In the genomic region with DNA sequence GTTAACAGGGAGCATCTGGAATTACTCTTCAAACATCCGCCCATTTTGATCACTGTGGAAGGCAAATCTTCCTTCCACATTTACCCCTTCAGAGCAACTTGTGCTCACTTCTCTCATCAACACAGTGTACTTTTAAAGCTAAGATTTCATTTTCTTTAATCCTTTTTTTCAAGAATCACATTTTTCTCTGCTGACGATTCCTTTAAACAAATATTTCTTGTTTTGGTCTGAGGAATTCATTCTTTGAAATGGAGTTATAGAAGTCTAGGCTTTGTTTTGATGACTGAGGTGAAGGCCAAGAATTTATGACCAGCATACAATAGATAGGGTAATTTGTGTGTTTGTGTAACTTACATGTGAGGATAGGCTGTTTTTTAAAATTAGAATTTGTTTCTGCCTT, we compare ENCODE assay signal across 15 cellular contexts. TPM values are rescaled to one million over a fixed set of nuclear protein-coding genes. Genes with fewer than 3 reads are reported as not detected.
DNase-seq lines count a peak whose midpoint lies in the region; ATAC-seq and TF ChIP-seq lines count a peak whose summit lies in the region.
"Had no signal": no experiment of that assay in that cellular context is flagged by ENCODE, and none has a peak within 500 bp of the region (broad histone marks: within the 10 kb centered on the region; RNA-seq: fewer than 3 reads in every experiment).

No MANE protein-coding gene starts in this region.

- H4K20me1 ChIP-seq in PC-3 (ENCODE audit: low read length): peaks cover 5% of the 10 kb centered on the region; the same call in 1 of the 2 replicates
- no peaks in the 10 kb centered on the region for H4K20me1 ChIP-seq in MM.1S (ENCODE audit: insufficient read depth, low read length)

- peak overlapping the region; percentile 81 for H3K27ac Mint-ChIP-seq in chondrocyte (ENCODE audit: unreplicated experiment)

- CTCF ChIA-PET in AG04450 (lab: Charles Lee) (interaction anchor here (0.5 to 0.9 kb wide), 3 partner anchors 10 to 216 kb away, joined by 3 read pairs; no protein-coding TSS in a partner anchor), PC-3 (lab: Charles Lee) (no interaction called here), HEK293T (lab: Yijun Ruan, JAX) (interaction anchor here (0.7 kb wide), 1 partner anchor 49 kb away, joined by 6 read pairs; no protein-coding TSS in a partner anchor)

- H3K27ac ChIP-seq in AG04450 (ENCODE audit: low read depth, low read length) (peak overlapping the region; percentile 58), PC-3 (ENCODE audit: low read length) (no peak overlapping the region), gastroesophageal sphincter (peak overlapping the region in 2 of 4 donors; percentile 14 to 40), MM.1S (ENCODE audit: low read length) (no peak overlapping the region), mesendoderm (ENCODE audit: low read depth, low read length) (no peak overlapping the region)

- H3K36me3 ChIP-seq in PC-3 (ENCODE audit: low read depth, low read length): peaks cover 15% of the 10 kb centered on the region
- peaks cover 0 to 52% of the 10 kb centered on the region in 2 donors for H3K36me3 ChIP-seq in gastroesophageal sphincter
- H3K36me3 ChIP-seq in MM.1S (replicated peaks; ENCODE audit: insufficient read depth, low read length): 0 out of 2 replicates have a peak, but pooled peaks cover 3% of the 10 kb centered on the region
- H3K36me3 ChIP-seq in mesendoderm (ENCODE audit: control insufficient read depth, insufficient read depth, low read length): no peaks in the 10 kb centered on the region

- WGBS in gastroesophageal sphincter (ENCODE audit: low coverage in 1 of 2), 2 donors: 64 to 78% methylated on average over 2 of the region's 2 CpGs
- no CpG with 5 or more reads among the region's 2 CpGs for WGBS in mesendoderm (ENCODE audit: extremely low coverage, insufficient coverage, low lambda C conversion rate)

- H3K27me3 ChIP-seq in AG04450 (ENCODE audit: control insufficient read depth, insufficient read depth, low read length) (no peaks in the 10 kb centered on the region), PC-3 (ENCODE audit: low read length) (no peaks in the 10 kb centered on the region), gastroesophageal sphincter (no peaks in the 10 kb centered on the region), MM.1S (replicated peaks; ENCODE audit: insufficient read depth, low read length) (no peaks in the 10 kb centered on the region), mesendoderm (ENCODE audit: insufficient read depth, low read length, poor library complexity) (no peaks in the 10 kb centered on the region)

- H3K4me1 Mint-ChIP-seq in chondrocyte (ENCODE audit: low read depth): peaks cover 15% of the 10 kb centered on the region
- H3K4me1 Mint-ChIP-seq: H9 had no signal

- BruUV-seq in PC-3 (replicated peaks; lab: Mats Ljungman, UMichigan): no TSS peak

- H3K9ac ChIP-seq in PC-3 (ENCODE audit: low read length) (no peak overlapping the region), MM.1S (ENCODE audit: low read length) (no peak overlapping the region), mesendoderm (ENCODE audit: low read length) (no peak overlapping the region)

- no peak overlapping the region for H4K8ac ChIP-seq in mesendoderm (ENCODE audit: low read depth, low read length)

- H3K9me2 ChIP-seq in PC-3 (replicated peaks; ENCODE audit: low read length) (no peaks in the 10 kb centered on the region), MM.1S (replicated peaks; ENCODE audit: insufficient read depth, low read length) (no peaks in the 10 kb centered on the region)

- H3K9me3 ChIP-seq in AG04450 (ENCODE audit: control insufficient read depth, insufficient read depth, low read length): no peaks in the 10 kb centered on the region
- H3K9me3 ChIP-seq in PC-3 (ENCODE audit: low read length): no peaks in the 10 kb centered on the region
- no peaks in the 10 kb centered on the region for H3K9me3 ChIP-seq in gastroesophageal sphincter
- no peaks in the 10 kb centered on the region for H3K9me3 ChIP-seq in MM.1S (replicated peaks; ENCODE audit: insufficient read depth, low read length)

- H3K4me2 ChIP-seq in PC-3 (ENCODE audit: low read length) (no peak overlapping the region), MM.1S (ENCODE audit: low read depth, low read length) (no peak overlapping the region), mesendoderm (ENCODE audit: low read length) (no peak overlapping the region)

- DNase-seq in AG04450 (ENCODE audit: low read depth, low spot score) (peak; percentile 42), PC-3 (peak; percentile 30), chondrocyte (ENCODE audit: low spot score) (no peak), MM.1S (no peak), mesendoderm (no peak), HEK293T (ENCODE audit: extremely low spot score) (no peak)
- DNase-seq: C1 segment of cervical spinal cord, DMS 273 treated with DMSO at 0.1 percent for 48 hours, H9, NCI-H1417 treated with DMSO at 0.1 percent for 48 hours, NCI-H1930, NCI-H524 had no signal

- no peak overlapping the region for H3K4me3 Mint-ChIP-seq in chondrocyte (ENCODE audit: unreplicated experiment)
- H3K4me3 Mint-ChIP-seq: H9 had no signal

- no peak overlapping the region for H2AK5ac ChIP-seq in mesendoderm (ENCODE audit: low read length)

- no peaks in the 10 kb centered on the region for H3K9me3 Mint-ChIP-seq in chondrocyte (ENCODE audit: low read depth)
- H3K9me3 Mint-ChIP-seq: H9 had no signal

- no peak overlapping the region for H3K56ac ChIP-seq in mesendoderm (ENCODE audit: low read length)

- TF ChIP-seq EP300 in gastroesophageal sphincter (IDR thresholded peaks at IDR 0.05): no peak

- TF ChIP-seq CTCF in AG04450 (IDR thresholded peaks at IDR 0.05; ENCODE audit: low read depth, low read length) (no peak), PC-3 (conservative IDR thresholded peaks at IDR 0.05; ENCODE audit: low read depth, low read length) (no peak), chondrocyte (IDR thresholded peaks at IDR 0.05) (no peak), gastroesophageal sphincter (IDR thresholded peaks at IDR 0.05) (no peak), MM.1S (IDR thresholded peaks at IDR 0.05; ENCODE audit: low read length) (no peak)

- peak; percentile 19; the same call in 1 of the 2 replicates for ATAC-seq in PC-3
- peak; percentile 31 for ATAC-seq in gastroesophageal sphincter
- ATAC-seq in HG03460 (IDR thresholded peaks at IDR 0.05; ENCODE audit: unreplicated experiment): no peak

- no peak for TF ChIP-seq POLR2A in gastroesophageal sphincter (IDR thresholded peaks at IDR 0.05)

- H3K23ac ChIP-seq in mesendoderm (ENCODE audit: low read length): no peak overlapping the region

- H4K5ac ChIP-seq in mesendoderm (ENCODE audit: low read length): no peak overlapping the region

- intact Hi-C loops in PC-3 (cut with micrococcal nuclease): no loop called here

- POLR2A ChIA-PET in AG04450 (lab: Yijun Ruan, JAX): interaction anchor here (1.0 kb wide), 1 partner anchor 81 kb away, joined by 3 read pairs; a partner anchor contains a TSS
- POLR2A ChIA-PET in PC-3 (lab: Charles Lee; ENCODE audit: unreplicated experiment): no interaction called here
- POLR2A ChIA-PET in HEK293T (lab: Yijun Ruan, JAX): interaction anchor here (1.7 kb wide), 1 partner anchor 82 kb away, joined by 5 read pairs; a partner anchor contains a TSS

- H3F3A ChIP-seq in PC-3 (ENCODE audit: low read length, unreplicated experiment) (peaks cover 5% of the 10 kb centered on the region), MM.1S (ENCODE audit: insufficient read depth, low read length) (no peaks in the 10 kb centered on the region)

- no peaks in the 10 kb centered on the region for H3K27me3 Mint-ChIP-seq in chondrocyte (ENCODE audit: low read depth)

- H2BK15ac ChIP-seq in mesendoderm (replicated peaks; ENCODE audit: low read depth): no peak overlapping the region

- no peaks in the 10 kb centered on the region for H3K79me1 ChIP-seq in mesendoderm (ENCODE audit: low read length)

- no peak overlapping the region for H2BK120ac ChIP-seq in mesendoderm (ENCODE audit: low read depth, low read length)

- H3K4me1 ChIP-seq in PC-3 (ENCODE audit: insufficient read depth, low read length) (peaks cover 21% of the 10 kb centered on the region), gastroesophageal sphincter (peaks cover 0 to 6% (median 0%) of the 10 kb centered on the region in 3 donors), MM.1S (ENCODE audit: low read length) (no peaks in the 10 kb centered on the region), mesendoderm (ENCODE audit: control insufficient read depth, low read depth, low read length) (no peaks in the 10 kb centered on the region)

- no peak overlapping the region for H2BK5ac ChIP-seq in mesendoderm (ENCODE audit: low read length)

- no peaks in the 10 kb centered on the region for H3K79me2 ChIP-seq in PC-3 (ENCODE audit: low read length)
- no peaks in the 10 kb centered on the region for H3K79me2 ChIP-seq in MM.1S (ENCODE audit: low read length)
- no peaks in the 10 kb centered on the region for H3K79me2 ChIP-seq in mesendoderm (ENCODE audit: control insufficient read depth, insufficient read depth, low read length)

- H3K4me3 ChIP-seq in AG04450 (ENCODE audit: low read depth, low read length) (no peak overlapping the region), PC-3 (ENCODE audit: low read length) (no peak overlapping the region), gastroesophageal sphincter (no peak overlapping the region), MM.1S (ENCODE audit: low read length) (no peak overlapping the region), mesendoderm (ENCODE audit: low read length) (no peak overlapping the region)

- H3K4ac ChIP-seq in mesendoderm (ENCODE audit: low read depth, low read length): no peak overlapping the region

- H2AFZ ChIP-seq in PC-3 (ENCODE audit: low read length) (no peak overlapping the region), MM.1S (ENCODE audit: low read length) (no peak overlapping the region)

- H3K36me3 Mint-ChIP-seq in chondrocyte (ENCODE audit: low read depth): peaks cover 36% of the 10 kb centered on the region

- H3K18ac ChIP-seq in mesendoderm (ENCODE audit: low read length): no peak overlapping the region

TF ChIP-seq in HEK293T, 16 proteins besides CTCF, POLR2A, EP300 and RAD21 (continues in another document):
- TF ChIP-seq SP1 (IDR thresholded peaks at IDR 0.05): no peak

RNA-seq across cellular contexts. Expression of a gene that starts 25.6 kb away (rescaled TPM):
- 44.5 and 51.4 TPM in 2 replicates for polyA plus RNA-seq in AG04450 (2011; rRNA removed)
- polyA minus RNA-seq in AG04450 (2011; rRNA and poly(A)+ RNA removed): 27.5 and 29.5 TPM in 2 replicates
- total RNA-seq in PC-3 (2014; rRNA removed) (23.9 and 27.3 TPM in 2 replicates), chondrocyte (32.0 to 42.2 TPM (median 37.6 TPM) in 3 replicates), gastroesophageal sphincter (10 to 100 TPM; 19.6 to 31.4 (median 23.9) TPM)
- 33.7 TPM for polyA plus RNA-seq in mesendoderm (2013, experiment 1 of 2)
- 35.5 TPM for polyA plus RNA-seq in mesendoderm (2013, experiment 2 of 2)

RNA-seq across cellular contexts. Expression of a gene that starts 26.2 kb away (rescaled TPM):
- polyA plus RNA-seq in AG04450 (2011; rRNA removed): 41.9 and 54.2 TPM in 2 replicates
- polyA minus RNA-seq in AG04450 (2011; rRNA and poly(A)+ RNA removed): 3.2 and 8.2 TPM in 2 replicates
- total RNA-seq in PC-3 (2014; rRNA removed): 49.7 and 66.7 TPM in 2 replicates
- total RNA-seq in chondrocyte: 20.4 to 33.7 TPM (median 20.6 TPM) in 3 replicates
- total RNA-seq in gastroesophageal sphincter: 10 to 100 TPM; 17.7 to 27.1 (median 21.3) TPM
- 39.6 TPM for polyA plus RNA-seq in mesendoderm (2013, experiment 1 of 2)
- polyA plus RNA-seq in mesendoderm (2013, experiment 2 of 2): 38.7 TPM

RNA-seq across cellular contexts. Expression of a gene that starts 46.3 kb away (rescaled TPM):
- polyA plus RNA-seq in AG04450 (2011; rRNA removed): not detected in 2 replicates
- not detected in 2 replicates for polyA minus RNA-seq in AG04450 (2011; rRNA and poly(A)+ RNA removed)
- total RNA-seq in PC-3 (2014; rRNA removed) (not detected in 2 replicates), chondrocyte (not detected in 3 replicates), gastroesophageal sphincter (not detected)
- 0.04 TPM for polyA plus RNA-seq in mesendoderm (2013, experiment 1 of 2)
- polyA plus RNA-seq in mesendoderm (2013, experiment 2 of 2): not detected
- total RNA-seq: A172, H9 had no signal

Comparison
In these comparisons a context has a peak if more than half of its experiments do, and no peak if none do; other contexts are left out.
1. DNase-seq: peak in AG04450 (single experiment) and PC-3 (single experiment); none in chondrocyte (single experiment), MM.1S (single experiment), mesendoderm (single experiment) and HEK293T (single experiment).